10 cellular contexts compared by ENCODE assay signal in genomic region chr1:200336111-200336845, GRCh38.
DNase-seq lines count a peak whose midpoint lies in the region; FAIRE-seq and TF ChIP-seq lines count a peak whose summit lies in the region.
"Had no signal": no experiment of that assay in that cellular context is flagged by ENCODE, and none has a peak within 500 bp of the region (broad histone marks: within the 10 kb centered on the region; RNA-seq: fewer than 3 reads in every experiment).

No MANE protein-coding gene starts in this region.

- peak overlapping the region; percentile 84 for H3K27ac Mint-ChIP-seq in HFFc6

- no peak for TF ChIP-seq CTCF in HFFc6 (IDR thresholded peaks at IDR 0.05)

- peak; percentile 82 for DNase-seq in A172 (ENCODE audit: low spot score)
- peak; percentile 43 for DNase-seq in HFFc6
- peak; percentile 51 for DNase-seq in glomerular visceral epithelial cell (ENCODE audit: extremely low spot score)
- DNase-seq in NCI-H526 (lab: John Stamatoyannopoulos, UW), result no peak
- no peak for DNase-seq in activated T-cell treated with anti-CD3 and anti-CD28 coated beads, Interleukin-2, amount 50 U/mL, for 1 hour
- DNase-seq in NCI-H146 (lab: John Stamatoyannopoulos, UW), result no peak
- no peak for DNase-seq in cortex of kidney (lab: John Stamatoyannopoulos, UW)
- DNase-seq: activated CD4-positive, CD25-positive, alpha-beta regulatory T cell; NCI-H1436 had no signal

- peak overlapping the region; percentile 67 for H3K4me3 Mint-ChIP-seq in HFFc6

- peak; percentile 5 for FAIRE-seq in TTC549 (lab: Jason Lieb, UNC)

- H3K4me1 Mint-ChIP-seq in HFFc6 (ENCODE audit: low read depth), result peaks cover 62% of the 10 kb centered on the region

- H3K27me3 Mint-ChIP-seq in HFFc6 (ENCODE audit: insufficient read depth), result no peaks in the 10 kb centered on the region

- H3K36me3 Mint-ChIP-seq in HFFc6 (ENCODE audit: low read depth), result no peaks in the 10 kb centered on the region

- no peaks in the 10 kb centered on the region for H3K9me3 Mint-ChIP-seq in HFFc6

Comparison
In these comparisons a context has a peak if more than half of its experiments do, and no peak if none do; other contexts are left out.
1. DNase-seq: peak in A172 (single experiment), HFFc6 (single experiment) and glomerular visceral epithelial cell (single experiment); none in NCI-H526 (0 of 2), activated T-cell treated with anti-CD3 and anti-CD28 coated beads, Interleukin-2, amount 50 U/mL, for 1 hour (single experiment), NCI-H146 (single experiment) and cortex of kidney (single experiment).